In the genomic region with DNA sequence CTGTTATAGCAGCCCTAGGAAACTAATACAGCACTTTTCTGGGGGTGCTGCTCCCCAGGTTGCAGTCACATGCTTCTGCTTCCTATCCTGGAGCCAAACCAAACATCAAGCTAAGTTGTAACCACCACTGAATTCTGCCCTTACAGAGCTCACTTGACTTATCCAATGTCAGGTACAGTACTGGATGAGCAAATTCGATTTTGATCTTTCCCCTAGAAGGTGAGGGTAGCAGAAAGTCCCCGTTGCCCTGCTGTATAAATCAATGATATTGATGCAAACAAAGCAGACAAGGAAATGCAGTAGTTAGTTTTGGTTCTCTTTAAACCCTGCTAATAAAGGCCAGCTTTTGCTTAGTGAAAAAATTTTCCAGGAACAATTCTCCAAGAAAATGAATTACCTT, we compare ENCODE assay signal across 28 cellular contexts. TPM values are rescaled to one million over a fixed set of nuclear protein-coding genes. Genes with fewer than 3 reads are reported as not detected.
"Had no signal": no experiment of that assay in that cellular context is flagged by ENCODE, and none has a peak within 500 bp of the region (broad histone marks: within the 10 kb centered on the region; RNA-seq: fewer than 3 reads in every experiment).

No MANE protein-coding gene starts in this region.

- H3K4me3 Mint-ChIP-seq: dendritic cell treated with granulocyte-macrophage colony-stimulating factor and Interleukin-4, amounts not matched to agents 40 ng/mL and 50 ng/mL, for 4 days; effector memory CD8-positive, alpha-beta T cell; endodermal cell; naive thymus-derived CD4-positive, alpha-beta T cell had no signal

- H3K4me1 Mint-ChIP-seq: endodermal cell; naive thymus-derived CD4-positive, alpha-beta T cell had no signal

- H3K27me3 Mint-ChIP-seq: dendritic cell treated with granulocyte-macrophage colony-stimulating factor and Interleukin-4, amounts not matched to agents 40 ng/mL and 50 ng/mL, for 4 days had no signal

- H3K27me3 ChIP-seq: colonic mucosa, esophagus squamous epithelium, gastrocnemius medialis had no signal

- DNase-seq: colonic mucosa; cortex of kidney; effector CD8-positive, alpha-beta T cell; effector memory CD8-positive, alpha-beta T cell; endodermal cell; erythroblast; esophagus squamous epithelium; foreskin fibroblast; foreskin melanocyte; gastrocnemius medialis; glutamatergic neuron; head of caudate nucleus; heart right ventricle; hippocampal formation; left cardiac atrium; left ventricle myocardium inferior; lower lobe of right lung; mesenchymal stem cell; midbrain; naive thymus-derived CD4-positive, alpha-beta T cell had no signal

- H3K4me1 ChIP-seq: colonic mucosa, esophagus squamous epithelium, gastrocnemius medialis, heart right ventricle, left ventricle myocardium inferior, lower lobe of right lung had no signal

- H3K36me3 ChIP-seq: colonic mucosa, esophagus squamous epithelium, gastrocnemius medialis, heart right ventricle, left ventricle myocardium inferior, lower lobe of right lung had no signal

- H3K27ac Mint-ChIP-seq: dendritic cell treated with granulocyte-macrophage colony-stimulating factor and Interleukin-4, amounts not matched to agents 40 ng/mL and 50 ng/mL, for 4 days; effector memory CD8-positive, alpha-beta T cell; endodermal cell; naive thymus-derived CD4-positive, alpha-beta T cell had no signal

- H3K4me3 ChIP-seq: colonic mucosa, esophagus squamous epithelium, gastrocnemius medialis, heart right ventricle, left ventricle myocardium inferior, lower lobe of right lung had no signal

- H3K9me3 ChIP-seq: colonic mucosa, esophagus squamous epithelium, gastrocnemius medialis, heart right ventricle, left ventricle myocardium inferior, lower lobe of right lung had no signal

- H3K27ac ChIP-seq: colonic mucosa, epithelial cell of prostate, esophagus squamous epithelium, gastrocnemius medialis, heart right ventricle, left ventricle myocardium inferior, lower lobe of right lung had no signal

- H3K9me3 Mint-ChIP-seq: effector memory CD8-positive, alpha-beta T cell; endodermal cell had no signal

- ATAC-seq: effector memory CD8-positive, alpha-beta T cell; esophagus mucosa; gastrocnemius medialis; heart right ventricle; left cardiac atrium; lower lobe of right lung; naive thymus-derived CD4-positive, alpha-beta T cell had no signal

RNA-seq across cellular contexts. Expression of a gene that starts 56.1 kb away (rescaled TPM):
- total RNA-seq: colonic mucosa, dermis microvascular lymphatic vessel endothelial cell, esophagus mucosa, esophagus squamous epithelium, glomerular endothelial cell, heart right ventricle, kidney epithelial cell, left cardiac atrium, left ventricle myocardium inferior, lower lobe of right lung, lung microvascular endothelial cell had no signal
- polyA plus RNA-seq: keratinocyte; naive thymus-derived CD4-positive, alpha-beta T cell had no signal
